Comparison of ENCODE assay signal across 10 cellular contexts in the genomic region with DNA sequence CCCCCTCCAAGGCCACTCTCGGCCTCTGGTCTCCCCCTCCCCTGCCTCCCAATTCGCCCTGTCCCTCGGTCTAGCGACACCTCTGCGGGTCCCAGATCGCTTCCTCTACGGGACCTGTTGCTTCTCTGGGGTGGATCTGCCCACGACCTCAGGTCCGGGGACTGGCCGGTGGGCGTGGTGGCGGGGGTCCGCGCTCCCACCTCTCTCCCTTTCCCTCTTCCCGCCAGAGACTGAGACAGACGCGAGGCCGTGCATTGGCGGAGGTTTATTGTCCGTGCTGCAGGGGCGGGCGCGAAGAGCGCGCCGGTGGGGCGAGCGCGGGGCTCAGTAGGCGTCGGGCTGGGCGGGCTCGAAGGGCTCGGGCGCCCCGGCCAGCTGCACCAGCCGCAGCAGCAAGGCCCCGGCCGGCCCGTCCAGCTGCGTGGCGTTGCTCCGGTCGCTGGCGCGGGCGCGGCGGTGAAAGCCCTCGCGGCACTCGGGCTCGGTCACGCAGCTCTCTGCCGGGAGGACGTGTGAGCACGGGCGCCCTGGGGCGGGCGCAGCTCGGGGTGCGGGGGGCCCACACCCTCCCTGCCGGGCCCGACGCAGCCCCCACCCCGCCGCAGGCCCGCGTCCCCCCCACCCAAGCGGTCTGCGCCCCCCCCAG. TPM values are rescaled to one million over a fixed set of nuclear protein-coding genes. Genes with fewer than 3 reads are reported as not detected.
A peak's percentile ranks its signal among the peaks of the same experiment; 100 is the strongest.
DNase-seq lines count a peak whose midpoint lies in the region; ATAC-seq and TF ChIP-seq lines count a peak whose summit lies in the region.
"Had no signal": no experiment of that assay in that cellular context is flagged by ENCODE, and none has a peak within 500 bp of the region (broad histone marks: within the 10 kb centered on the region; RNA-seq: fewer than 3 reads in every experiment).

No MANE protein-coding gene starts in this region.

- no peak for ATAC-seq in GM18858 (IDR thresholded peaks at IDR 0.05; ENCODE audit: unreplicated experiment)

- peak overlapping the region; percentile 8; the same call in 1 of the 2 replicates for H3K4me3 ChIP-seq in AG04449 (ENCODE audit: low read depth, low read length)
- H3K4me3 ChIP-seq in HEK293 (ENCODE audit: low read depth, low read length), result no peak overlapping the region
- peak overlapping the region; percentile 16 for H3K4me3 ChIP-seq in ectodermal cell (ENCODE audit: insufficient read depth, low read depth, low read length)

- no peaks in the 10 kb centered on the region for H3K36me3 ChIP-seq in HEK293 (ENCODE audit: control insufficient read depth in 2 of 2, insufficient read depth in 1 of 2, low read length in 2 of 2)
- no peaks in the 10 kb centered on the region for H3K36me3 ChIP-seq in ectodermal cell (ENCODE audit: control insufficient read depth, insufficient read depth, low read length)

- DNase-seq in AG04449 (ENCODE audit: low read depth, low spot score) (no peak), dedifferentiated amniotic fluid mesenchymal stem cell (ENCODE audit: extremely low spot score) (no peak)
- DNase-seq in stimulated activated CD4-positive, alpha-beta T cell treated with anti-CD3 and anti-CD28 coated beads, Interleukin-2, amount 100 ng/mL, for 48 hours, result no peak
- DNase-seq in stimulated activated CD4-positive, alpha-beta T cell treated with anti-CD3 and anti-CD28 coated beads, Interleukin-1b, Interleukin-23, amount 100 ng/mL, for 48 hours, result no peak
- DNase-seq: GOT3, T-helper 9 cell had no signal

- H3K4me3 Mint-ChIP-seq in nephron, result peak overlapping the region in 2 of 3 experiments; percentile 55 to 66

- CTCF ChIA-PET in AG04449 (lab: Yijun Ruan, JAX) (interaction anchor here (0.8 to 1.4 kb wide), 3 partner anchors 9 to 29 kb away, joined by 3 to 4 read pairs (median 4); no protein-coding TSS in a partner anchor), HEK293 (lab: Yijun Ruan, JAX) (no interaction called here)

- H3K4me1 ChIP-seq in HEK293 (ENCODE audit: control insufficient read depth, insufficient read depth, low read length) (no peaks in the 10 kb centered on the region), ectodermal cell (ENCODE audit: control insufficient read depth, insufficient read depth, low read length) (no peaks in the 10 kb centered on the region)

- H3K9me3 ChIP-seq in HEK293 (ENCODE audit: control insufficient read depth, insufficient read depth, low read depth, low read length) (no peaks in the 10 kb centered on the region), ectodermal cell (ENCODE audit: control insufficient read depth, low read length) (no peaks in the 10 kb centered on the region)

- H3K36me3 Mint-ChIP-seq in nephron (ENCODE audit: low read depth), result no peaks in the 10 kb centered on the region

- no peaks in the 10 kb centered on the region for H3K9me3 Mint-ChIP-seq in nephron

- H3K27me3 ChIP-seq in ectodermal cell (ENCODE audit: control insufficient read depth, insufficient read depth, low read length, poor library complexity, severe bottlenecking), result peaks cover 61% of the 10 kb centered on the region

- H3K4me1 Mint-ChIP-seq in nephron, result no peaks in the 10 kb centered on the region

- 7 to 8% methylated on average over 67 to 71 of the region's 71 CpGs for WGBS in ectodermal cell, 2 experiments

- H3K27ac ChIP-seq in HEK293 (ENCODE audit: extremely low read depth, low read depth, low read length) (no peak overlapping the region), ectodermal cell (ENCODE audit: insufficient read depth, low read depth, low read length, poor library complexity, severe bottlenecking) (no peak overlapping the region)

- POLR2A ChIA-PET in AG04449 (lab: Yijun Ruan, JAX) (interaction anchor here (0.6 kb wide), 1 partner anchor 27 kb away, joined by 3 read pairs; no protein-coding TSS in a partner anchor), HEK293 (lab: Yijun Ruan, JAX) (no interaction called here)

- TF ChIP-seq CTCF in AG04449 (IDR thresholded peaks at IDR 0.05; ENCODE audit: insufficient read depth, low read length, missing control alignments), result no peak
- no peak for TF ChIP-seq CTCF in HEK293 (tag by site-specific recombination; IDR thresholded peaks at IDR 0.05)
- TF ChIP-seq CTCF in nephron (IDR thresholded peaks at IDR 0.05; ENCODE audit: unreplicated experiment in 3 of 3), result no peak

- peaks cover 76% of the 10 kb centered on the region for H3K27me3 Mint-ChIP-seq in nephron (ENCODE audit: low read depth)

- no peak overlapping the region for H3K27ac Mint-ChIP-seq in nephron

TF ChIP-seq in HEK293, 187 proteins besides CTCF, POLR2A, EP300 and RAD21 (continues in another document):
- TF ChIP-seq SCRT1 (tag by site-specific recombination; IDR thresholded peaks at IDR 0.05; ENCODE audit: borderline replicate concordance), result 0 out of 2 replicates have a peak, but pooled peaks have one; percentile 39
- no peak for TF ChIP-seq ZNF621 (tag by site-specific recombination; IDR thresholded peaks at IDR 0.05)
- TF ChIP-seq SETDB1 (IDR thresholded peaks at IDR 0.05; ENCODE audit: insufficient read length, low read length), result no peak
- TF ChIP-seq ZNF132 (tag by site-specific recombination; IDR thresholded peaks at IDR 0.05; ENCODE audit: borderline replicate concordance), result no peak
- TF ChIP-seq, protein P1, sequence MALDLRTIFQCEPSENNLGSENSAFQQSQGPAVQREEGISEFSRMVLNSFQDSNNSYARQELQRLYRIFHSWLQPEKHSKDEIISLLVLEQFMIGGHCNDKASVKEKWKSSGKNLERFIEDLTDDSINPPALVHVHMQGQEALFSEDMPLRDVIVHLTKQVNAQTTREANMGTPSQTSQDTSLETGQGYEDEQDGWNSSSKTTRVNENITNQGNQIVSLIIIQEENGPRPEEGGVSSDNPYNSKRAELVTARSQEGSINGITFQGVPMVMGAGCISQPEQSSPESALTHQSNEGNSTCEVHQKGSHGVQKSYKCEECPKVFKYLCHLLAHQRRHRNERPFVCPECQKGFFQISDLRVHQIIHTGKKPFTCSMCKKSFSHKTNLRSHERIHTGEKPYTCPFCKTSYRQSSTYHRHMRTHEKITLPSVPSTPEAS (tag by site-specific recombination; IDR thresholded peaks at IDR 0.05), result no peak
- TF ChIP-seq ZNF561 (tag by site-specific recombination; IDR thresholded peaks at IDR 0.05; ENCODE audit: borderline replicate concordance), result no peak
- TF ChIP-seq, protein P2, sequence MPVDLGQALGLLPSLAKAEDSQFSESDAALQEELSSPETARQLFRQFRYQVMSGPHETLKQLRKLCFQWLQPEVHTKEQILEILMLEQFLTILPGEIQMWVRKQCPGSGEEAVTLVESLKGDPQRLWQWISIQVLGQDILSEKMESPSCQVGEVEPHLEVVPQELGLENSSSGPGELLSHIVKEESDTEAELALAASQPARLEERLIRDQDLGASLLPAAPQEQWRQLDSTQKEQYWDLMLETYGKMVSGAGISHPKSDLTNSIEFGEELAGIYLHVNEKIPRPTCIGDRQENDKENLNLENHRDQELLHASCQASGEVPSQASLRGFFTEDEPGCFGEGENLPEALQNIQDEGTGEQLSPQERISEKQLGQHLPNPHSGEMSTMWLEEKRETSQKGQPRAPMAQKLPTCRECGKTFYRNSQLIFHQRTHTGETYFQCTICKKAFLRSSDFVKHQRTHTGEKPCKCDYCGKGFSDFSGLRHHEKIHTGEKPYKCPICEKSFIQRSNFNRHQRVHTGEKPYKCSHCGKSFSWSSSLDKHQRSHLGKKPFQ (tag by site-specific recombination; IDR thresholded peaks at IDR 0.05), result no peak
- TF ChIP-seq, protein P3, sequence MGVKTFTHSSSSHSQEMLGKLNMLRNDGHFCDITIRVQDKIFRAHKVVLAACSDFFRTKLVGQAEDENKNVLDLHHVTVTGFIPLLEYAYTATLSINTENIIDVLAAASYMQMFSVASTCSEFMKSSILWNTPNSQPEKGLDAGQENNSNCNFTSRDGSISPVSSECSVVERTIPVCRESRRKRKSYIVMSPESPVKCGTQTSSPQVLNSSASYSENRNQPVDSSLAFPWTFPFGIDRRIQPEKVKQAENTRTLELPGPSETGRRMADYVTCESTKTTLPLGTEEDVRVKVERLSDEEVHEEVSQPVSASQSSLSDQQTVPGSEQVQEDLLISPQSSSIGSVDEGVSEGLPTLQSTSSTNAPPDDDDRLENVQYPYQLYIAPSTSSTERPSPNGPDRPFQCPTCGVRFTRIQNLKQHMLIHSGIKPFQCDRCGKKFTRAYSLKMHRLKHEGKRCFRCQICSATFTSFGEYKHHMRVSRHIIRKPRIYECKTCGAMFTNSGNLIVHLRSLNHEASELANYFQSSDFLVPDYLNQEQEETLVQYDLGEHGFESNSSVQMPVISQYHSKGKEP (tag by site-specific recombination; IDR thresholded peaks at IDR 0.05), result no peak
- no peak for TF ChIP-seq ZNF529 (tag by site-specific recombination; IDR thresholded peaks at IDR 0.05; ENCODE audit: insufficient replicate concordance)
- TF ChIP-seq, protein P4, sequence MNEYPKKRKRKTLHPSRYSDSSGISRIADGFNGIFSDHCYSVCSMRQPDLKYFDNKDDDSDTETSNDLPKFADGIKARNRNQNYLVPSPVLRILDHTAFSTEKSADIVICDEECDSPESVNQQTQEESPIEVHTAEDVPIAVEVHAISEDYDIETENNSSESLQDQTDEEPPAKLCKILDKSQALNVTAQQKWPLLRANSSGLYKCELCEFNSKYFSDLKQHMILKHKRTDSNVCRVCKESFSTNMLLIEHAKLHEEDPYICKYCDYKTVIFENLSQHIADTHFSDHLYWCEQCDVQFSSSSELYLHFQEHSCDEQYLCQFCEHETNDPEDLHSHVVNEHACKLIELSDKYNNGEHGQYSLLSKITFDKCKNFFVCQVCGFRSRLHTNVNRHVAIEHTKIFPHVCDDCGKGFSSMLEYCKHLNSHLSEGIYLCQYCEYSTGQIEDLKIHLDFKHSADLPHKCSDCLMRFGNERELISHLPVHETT (tag by site-specific recombination; IDR thresholded peaks at IDR 0.05), result no peak

RNA-seq across cellular contexts. Expression of a gene that starts 2.1 kb away (rescaled TPM):
- not detected for polyA plus RNA-seq in ectodermal cell (2013, experiment 1 of 4)
- polyA plus RNA-seq in ectodermal cell (2013, experiment 2 of 4), result not detected
- polyA plus RNA-seq in ectodermal cell (2013, experiment 3 of 4), result not detected
- not detected for polyA plus RNA-seq in ectodermal cell (2013, experiment 4 of 4)

RNA-seq across cellular contexts. Expression of a gene that starts 11.0 kb away (rescaled TPM):
- not detected for polyA plus RNA-seq in ectodermal cell (2013, experiment 1 of 4)
- polyA plus RNA-seq in ectodermal cell (2013, experiment 2 of 4), result not detected
- polyA plus RNA-seq in ectodermal cell (2013, experiment 3 of 4), result not detected
- not detected for polyA plus RNA-seq in ectodermal cell (2013, experiment 4 of 4)

RNA-seq across cellular contexts. Expression of a gene that starts 36.6 kb away (rescaled TPM):
- 61.4 TPM for polyA plus RNA-seq in ectodermal cell (2013, experiment 1 of 4)
- polyA plus RNA-seq in ectodermal cell (2013, experiment 2 of 4), result 60.8 TPM
- polyA plus RNA-seq in ectodermal cell (2013, experiment 3 of 4), result 69.2 TPM
- polyA plus RNA-seq in ectodermal cell (2013, experiment 4 of 4), result 71.4 TPM

RNA-seq across cellular contexts. Expression of a gene that starts 39.0 kb away (rescaled TPM):
- polyA plus RNA-seq in ectodermal cell (2013, experiment 1 of 4), result not detected
- 0.55 TPM for polyA plus RNA-seq in ectodermal cell (2013, experiment 2 of 4)
- not detected for polyA plus RNA-seq in ectodermal cell (2013, experiment 3 of 4)
- polyA plus RNA-seq in ectodermal cell (2013, experiment 4 of 4), result not detected
